8 cellular contexts compared by ENCODE assay signal in genomic region chr1:176579087-176579486, GRCh38.
"Had no signal": no experiment of that assay in that cellular context is flagged by ENCODE, and none has a peak within 500 bp of the region (broad histone marks: within the 10 kb centered on the region; RNA-seq: fewer than 3 reads in every experiment).

No MANE protein-coding gene starts in this region.

- FAIRE-seq: H1, H54, HTR-8/SVneo had no signal

- H2AFZ ChIP-seq: GM23338 had no signal

- H3K4me3 ChIP-seq: GM23338 had no signal

- DNase-seq: H9, HCEC 1CT, IMR-90, KBM-7 had no signal

- H3K4me2 ChIP-seq: GM23338 had no signal

- ATAC-seq: GM23338 had no signal
